ENCODE assay signal across 15 cellular contexts in the genomic region with DNA sequence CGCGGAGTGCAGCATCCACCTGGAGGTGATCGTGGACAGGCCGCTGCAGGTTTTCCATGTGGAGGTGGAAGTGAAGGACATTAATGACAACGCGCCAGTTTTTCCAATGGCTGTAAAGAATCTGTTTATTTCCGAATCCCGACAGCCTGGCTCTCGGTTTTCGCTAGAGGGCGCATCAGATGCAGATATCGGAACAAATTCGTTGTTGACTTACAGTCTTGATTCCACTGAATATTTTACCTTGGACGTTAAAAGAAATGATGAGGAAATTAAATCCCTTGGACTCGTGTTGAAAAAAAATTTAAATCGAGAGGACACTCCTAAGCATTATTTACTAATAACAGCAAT. TPM values are rescaled to one million over a fixed set of nuclear protein-coding genes. Genes with fewer than 3 reads are reported as not detected.
DNase-seq lines count a peak whose midpoint lies in the region; ATAC-seq, FAIRE-seq and TF ChIP-seq lines count a peak whose summit lies in the region.
"Had no signal": no experiment of that assay in that cellular context is flagged by ENCODE, and none has a peak within 500 bp of the region (broad histone marks: within the 10 kb centered on the region; RNA-seq: fewer than 3 reads in every experiment).

No MANE protein-coding gene starts in this region.

- POLR2A ChIA-PET in A673 (lab: Charles Lee; ENCODE audit: low non-redundant PET): no interaction called here
- POLR2A ChIA-PET in naive thymus-derived CD8-positive, alpha-beta T cell (lab: Charles Lee): no interaction called here

- H2BK120ac ChIP-seq in H9 (ENCODE audit: low read depth, low read length, poor library complexity, severe bottlenecking) (no peak overlapping the region), mesendoderm (ENCODE audit: low read depth, low read length) (no peak overlapping the region)

- H3K4me3 ChIP-seq in A673 (ENCODE audit: low read depth, low read length, poor library complexity, severe bottlenecking) (peak overlapping the region; percentile 51), duodenal mucosa (ENCODE audit: low read depth in 1 of 2, low read length in 2 of 2) (peak overlapping the region; percentile 6 to 23), mesendoderm (ENCODE audit: low read length) (no peak overlapping the region)
- H3K4me3 ChIP-seq: mucosa of descending colon had no signal

- H3K23ac ChIP-seq in H9 (ENCODE audit: insufficient read length, low read depth, low read length) (no peak overlapping the region), mesendoderm (ENCODE audit: low read length) (no peak overlapping the region)

- H3K27me3 ChIP-seq in A673 (replicated peaks; ENCODE audit: insufficient read depth, low read depth, low read length, poor library complexity): no peaks in the 10 kb centered on the region
- H3K27me3 ChIP-seq in H9 (ENCODE audit: insufficient read depth, low read length): no peaks in the 10 kb centered on the region
- H3K27me3 ChIP-seq in duodenal mucosa (ENCODE audit: control insufficient read depth in 1 of 2, insufficient read depth in 2 of 2, low read length in 2 of 2): no peaks in the 10 kb centered on the region
- H3K27me3 ChIP-seq in mesendoderm (ENCODE audit: insufficient read depth, low read length, poor library complexity): no peaks in the 10 kb centered on the region

- intact Hi-C loops in A673 (cut with micrococcal nuclease; ENCODE audit: unreplicated experiment): no loop called here

- H4K5ac ChIP-seq in H9 (ENCODE audit: insufficient read length, low read depth, low read length) (no peak overlapping the region), mesendoderm (ENCODE audit: low read length) (no peak overlapping the region)

- H2AFZ ChIP-seq in H9 (ENCODE audit: low read length): no peak overlapping the region

- H3K27ac ChIP-seq in A673 (ENCODE audit: low read depth, low read length, poor library complexity, severe bottlenecking) (peak overlapping the region; percentile 25), H9 (ENCODE audit: insufficient read length, low read depth, low read length) (no peak overlapping the region), duodenal mucosa (ENCODE audit: low read depth, low read length) (no peak overlapping the region), mesendoderm (ENCODE audit: low read depth, low read length) (no peak overlapping the region)
- H3K27ac ChIP-seq: skin epidermis had no signal

- H3K79me2 ChIP-seq in H9 (ENCODE audit: insufficient read depth, low read length): no peaks in the 10 kb centered on the region
- H3K79me2 ChIP-seq in mesendoderm (ENCODE audit: control insufficient read depth, insufficient read depth, low read length): no peaks in the 10 kb centered on the region

- no peaks in the 10 kb centered on the region for H3K4me1 Mint-ChIP-seq in H9
- no peaks in the 10 kb centered on the region for H3K4me1 Mint-ChIP-seq in naive thymus-derived CD8-positive, alpha-beta T cell
- H3K4me1 Mint-ChIP-seq: CD14-positive monocyte had no signal

- no peak overlapping the region for H3T11ph ChIP-seq in H9 (ENCODE audit: low read length)

- H3K4me3 Mint-ChIP-seq in H9: no peak overlapping the region
- no peak overlapping the region for H3K4me3 Mint-ChIP-seq in naive thymus-derived CD8-positive, alpha-beta T cell

- H3K27ac Mint-ChIP-seq in H9: no peak overlapping the region
- no peak overlapping the region for H3K27ac Mint-ChIP-seq in naive thymus-derived CD8-positive, alpha-beta T cell
- H3K27ac Mint-ChIP-seq: CD14-positive monocyte had no signal

- H2BK15ac ChIP-seq in H9 (ENCODE audit: low read depth, low read length) (no peak overlapping the region), mesendoderm (replicated peaks; ENCODE audit: low read depth) (no peak overlapping the region)

- H2BK5ac ChIP-seq in H9 (ENCODE audit: insufficient read length, low read length) (no peak overlapping the region), mesendoderm (ENCODE audit: low read length) (no peak overlapping the region)

- H4K91ac ChIP-seq in H9 (ENCODE audit: insufficient read length, low read depth, low read length): no peak overlapping the region

- H3K4ac ChIP-seq in H9 (ENCODE audit: low read depth, low read length) (no peak overlapping the region), mesendoderm (ENCODE audit: low read depth, low read length) (no peak overlapping the region)

- BruUV-seq in A673 (replicated peaks; lab: Mats Ljungman, UMichigan): no TSS peak

- H3K79me1 ChIP-seq in H9 (ENCODE audit: insufficient read depth, low read depth, low read length, poor library complexity, severe bottlenecking) (no peaks in the 10 kb centered on the region), mesendoderm (ENCODE audit: low read length) (no peaks in the 10 kb centered on the region)

- H3K14ac ChIP-seq in H9 (ENCODE audit: insufficient read depth, low read length): no peak overlapping the region

- no peak for FAIRE-seq in H54 (lab: Jason Lieb, UNC)
- FAIRE-seq: G401.6 had no signal

- H2BK20ac ChIP-seq in H9 (ENCODE audit: low read depth, low read length, poor library complexity, severe bottlenecking): no peak overlapping the region

- no peaks in the 10 kb centered on the region for H3K27me3 Mint-ChIP-seq in H9 (ENCODE audit: low read depth)
- peaks cover 22 to 45% (median 24%) of the 10 kb centered on the region in 5 donors for H3K27me3 Mint-ChIP-seq in naive thymus-derived CD8-positive, alpha-beta T cell

- TF ChIP-seq CTCF in A673 (conservative IDR thresholded peaks at IDR 0.05; ENCODE audit: low read depth, low read length) (peak; percentile 65), H9 (conservative IDR thresholded peaks at IDR 0.05) (peak; percentile 17; the same call in 2 of the 3 replicates)

- no peak overlapping the region for H4K8ac ChIP-seq in H9 (replicated peaks; ENCODE audit: insufficient read length, low read depth, low read length)
- no peak overlapping the region for H4K8ac ChIP-seq in mesendoderm (ENCODE audit: low read depth, low read length)

- H2AK5ac ChIP-seq in H9 (ENCODE audit: insufficient read length, low read length) (no peak overlapping the region), mesendoderm (ENCODE audit: low read length) (no peak overlapping the region)

- H4K20me1 ChIP-seq in H9 (ENCODE audit: control insufficient read depth, insufficient read depth, insufficient read length): no peaks in the 10 kb centered on the region

- H2BK12ac ChIP-seq in H9 (ENCODE audit: insufficient read length, low read depth, low read length): no peak overlapping the region

- H3K4me2 ChIP-seq in H9 (ENCODE audit: insufficient read depth, insufficient read length, low read length): no peak overlapping the region
- no peak overlapping the region for H3K4me2 ChIP-seq in mesendoderm (ENCODE audit: low read length)

- no peak overlapping the region for H3K56ac ChIP-seq in H9 (ENCODE audit: insufficient read length, low read depth, low read length)
- H3K56ac ChIP-seq in mesendoderm (ENCODE audit: low read length): no peak overlapping the region

- H3K9ac ChIP-seq in H9 (ENCODE audit: extremely low read depth, insufficient read length, low read length) (no peak overlapping the region), duodenal mucosa (ENCODE audit: low read depth in 1 of 2, low read length in 2 of 2) (no peak overlapping the region), mesendoderm (ENCODE audit: low read length) (no peak overlapping the region)

- TF ChIP-seq POLR2A in H54 (IDR thresholded peaks at IDR 0.05; ENCODE audit: low read depth, low read length): no peak

- no peaks in the 10 kb centered on the region for H3K23me2 ChIP-seq in H9 (ENCODE audit: insufficient read length, low read depth, low read length, poor library complexity, severe bottlenecking)

- peaks cover 48 to 50% of the 10 kb centered on the region in 2 experiments for H3K9me3 Mint-ChIP-seq in H9
- peaks cover 16 to 76% (median 42%) of the 10 kb centered on the region in 9 donors for H3K9me3 Mint-ChIP-seq in naive thymus-derived CD8-positive, alpha-beta T cell

- no peak for ATAC-seq in naive thymus-derived CD8-positive, alpha-beta T cell
- ATAC-seq: mucosa of descending colon had no signal

- peaks cover 8 to 44% (median 31%) of the 10 kb centered on the region in 3 experiments for H3K36me3 Mint-ChIP-seq in H9 (ENCODE audit: insufficient read depth in 1 of 3, low read depth in 3 of 3)
- peaks cover 8 to 57% (median 30%) of the 10 kb centered on the region in 3 donors for H3K36me3 Mint-ChIP-seq in naive thymus-derived CD8-positive, alpha-beta T cell

- no peaks in the 10 kb centered on the region for H3K4me1 ChIP-seq in A673 (ENCODE audit: insufficient read depth, low read length, poor library complexity, severe bottlenecking)
- no peaks in the 10 kb centered on the region for H3K4me1 ChIP-seq in H9 (ENCODE audit: insufficient read depth, low read length)
- no peaks in the 10 kb centered on the region for H3K4me1 ChIP-seq in duodenal mucosa (ENCODE audit: control insufficient read depth in 1 of 2, insufficient read depth in 2 of 2, low read length in 2 of 2)
- H3K4me1 ChIP-seq in mesendoderm (ENCODE audit: control insufficient read depth, low read depth, low read length): no peaks in the 10 kb centered on the region

- H3K36me3 ChIP-seq in A673 (ENCODE audit: insufficient read depth, low read length, poor library complexity, severe bottlenecking) (no peaks in the 10 kb centered on the region), duodenal mucosa (ENCODE audit: control insufficient read depth in 1 of 2, insufficient read depth in 2 of 2, low read length in 2 of 2) (no peaks in the 10 kb centered on the region), mesendoderm (ENCODE audit: control insufficient read depth, insufficient read depth, low read length) (no peaks in the 10 kb centered on the region)

- WGBS in H9 (ENCODE audit: extremely low coverage, insufficient read length, low lambda C conversion rate): no CpG with 5 or more reads among the region's 16 CpGs
- WGBS in mesendoderm (ENCODE audit: extremely low coverage, insufficient coverage, low lambda C conversion rate): no CpG with 5 or more reads among the region's 16 CpGs

- DNase-seq in A673 (ENCODE audit: low spot score): peak; percentile 57
- no peak for DNase-seq in H9
- peak; percentile 5 for DNase-seq in myocyte (ENCODE audit: low read depth)
- DNase-seq in H54 (ENCODE audit: insufficient read length, low spot score): no peak
- DNase-seq in mesendoderm: no peak
- no peak for DNase-seq in DMS114 treated with DMSO at 0.1 percent for 48 hours (lab: John Stamatoyannopoulos, UW; ENCODE audit: unreplicated experiment)
- DNase-seq in naive thymus-derived CD8-positive, alpha-beta T cell: no peak
- DNase-seq: activated CD4-positive, alpha-beta T cell treated with anti-CD3 and anti-CD28 coated beads for 48 hours; mucosa of descending colon; NCI-H1436 had no signal

- CTCF ChIA-PET in A673 (lab: Charles Lee): no interaction called here

- H3K18ac ChIP-seq in H9 (ENCODE audit: insufficient read length, low read depth, low read length): no peak overlapping the region
- no peak overlapping the region for H3K18ac ChIP-seq in mesendoderm (ENCODE audit: low read length)

- H3K9me3 ChIP-seq in A673 (ENCODE audit: low read depth, low read length, poor library complexity, severe bottlenecking) (peaks cover 17% of the 10 kb centered on the region), H9 (ENCODE audit: control insufficient read depth, low read depth, low read length) (no peaks in the 10 kb centered on the region), duodenal mucosa (ENCODE audit: control insufficient read depth in 1 of 2, low read length in 2 of 2) (peaks cover 16 to 19% of the 10 kb centered on the region in 2 donors)

RNA-seq across cellular contexts. Expression of gene PCDHA3, which starts 0.6 kb away (rescaled TPM):
- total RNA-seq in A673 (2021): 2.6 and 3.2 TPM in 2 replicates
- 0.20 TPM in 1 of 2 replicates, not detected in the other for total RNA-seq in H9 (2021)
- 0.16 TPM in 2 replicates for total RNA-seq in myocyte
- polyA plus RNA-seq in myocyte (2012): 0.14 TPM
- polyA plus RNA-seq in mesendoderm (2013, experiment 1 of 2): 0.73 TPM
- 0.74 TPM for polyA plus RNA-seq in mesendoderm (2013, experiment 2 of 2)
- not detected for total RNA-seq in naive thymus-derived CD8-positive, alpha-beta T cell
- polyA plus RNA-seq in naive thymus-derived CD8-positive, alpha-beta T cell: not detected
- polyA plus RNA-seq: CD14-positive monocyte had no signal

RNA-seq across cellular contexts. Expression of gene PCDHA4, which starts 5.4 kb away (rescaled TPM):
- total RNA-seq in A673 (2021) (0.39 and 0.58 TPM in 2 replicates), H9 (2021) (3.5 and 3.9 TPM in 2 replicates), myocyte (1.2 and 1.4 TPM in 2 replicates)
- polyA plus RNA-seq in myocyte (2012): 0.72 TPM
- polyA plus RNA-seq in mesendoderm (2013, experiment 1 of 2): 1.7 TPM
- polyA plus RNA-seq in mesendoderm (2013, experiment 2 of 2): 1.9 TPM
- total RNA-seq in naive thymus-derived CD8-positive, alpha-beta T cell: not detected
- not detected for polyA plus RNA-seq in naive thymus-derived CD8-positive, alpha-beta T cell
- polyA plus RNA-seq: CD14-positive monocyte had no signal

RNA-seq across cellular contexts. Expression of gene PCDHA2, which starts 6.8 kb away (rescaled TPM):
- total RNA-seq in A673 (2021) (0.06 and 0.15 TPM in 2 replicates), H9 (2021) (0.18 and 0.20 TPM in 2 replicates), myocyte (0.36 TPM in 1 of 2 replicates, not detected in the other)
- 0.06 TPM for polyA plus RNA-seq in myocyte (2012)
- polyA plus RNA-seq in mesendoderm (2013, experiment 1 of 2): 0.32 TPM
- 0.32 TPM for polyA plus RNA-seq in mesendoderm (2013, experiment 2 of 2)
- not detected for total RNA-seq in naive thymus-derived CD8-positive, alpha-beta T cell
- not detected for polyA plus RNA-seq in naive thymus-derived CD8-positive, alpha-beta T cell
- total RNA-seq: glomerular endothelial cell had no signal
- polyA plus RNA-seq: CD14-positive monocyte had no signal

RNA-seq across cellular contexts. Expression of gene PCDHA1, which starts 15.5 kb away (rescaled TPM):
- total RNA-seq in A673 (2021) (0.45 and 0.96 TPM in 2 replicates), H9 (2021) (0.44 and 0.61 TPM in 2 replicates), myocyte (0.10 TPM in 1 of 2 replicates, not detected in the other)
- polyA plus RNA-seq in myocyte (2012): 0.01 TPM
- polyA plus RNA-seq in mesendoderm (2013, experiment 1 of 2): 1.7 TPM
- 1.3 TPM for polyA plus RNA-seq in mesendoderm (2013, experiment 2 of 2)
- not detected for total RNA-seq in naive thymus-derived CD8-positive, alpha-beta T cell
- not detected for polyA plus RNA-seq in naive thymus-derived CD8-positive, alpha-beta T cell
- polyA plus RNA-seq: CD14-positive monocyte had no signal

RNA-seq across cellular contexts. Expression of gene PCDHA5, which starts 19.9 kb away (rescaled TPM):
- total RNA-seq in A673 (2021) (2.1 and 2.2 TPM in 2 replicates), H9 (2021) (0.33 and 0.39 TPM in 2 replicates), myocyte (0.03 and 0.05 TPM in 2 replicates)
- polyA plus RNA-seq in myocyte (2012): 0.04 TPM
- polyA plus RNA-seq in mesendoderm (2013, experiment 1 of 2): 0.03 TPM
- polyA plus RNA-seq in mesendoderm (2013, experiment 2 of 2): 0.06 TPM
- not detected for total RNA-seq in naive thymus-derived CD8-positive, alpha-beta T cell
- not detected for polyA plus RNA-seq in naive thymus-derived CD8-positive, alpha-beta T cell
- polyA plus RNA-seq: CD14-positive monocyte had no signal

Comparison
In these comparisons a context has a peak if more than half of its experiments do, and no peak if none do; other contexts are left out.
1. DNase-seq: peak in A673 (single experiment) and myocyte (single experiment); none in H9 (single experiment), H54 (single experiment), mesendoderm (single experiment), DMS114 treated with DMSO at 0.1 percent for 48 hours (single experiment) and naive thymus-derived CD8-positive, alpha-beta T cell (0 of 10).